ENCODE assay signal across 20 cellular contexts in the genomic region with DNA sequence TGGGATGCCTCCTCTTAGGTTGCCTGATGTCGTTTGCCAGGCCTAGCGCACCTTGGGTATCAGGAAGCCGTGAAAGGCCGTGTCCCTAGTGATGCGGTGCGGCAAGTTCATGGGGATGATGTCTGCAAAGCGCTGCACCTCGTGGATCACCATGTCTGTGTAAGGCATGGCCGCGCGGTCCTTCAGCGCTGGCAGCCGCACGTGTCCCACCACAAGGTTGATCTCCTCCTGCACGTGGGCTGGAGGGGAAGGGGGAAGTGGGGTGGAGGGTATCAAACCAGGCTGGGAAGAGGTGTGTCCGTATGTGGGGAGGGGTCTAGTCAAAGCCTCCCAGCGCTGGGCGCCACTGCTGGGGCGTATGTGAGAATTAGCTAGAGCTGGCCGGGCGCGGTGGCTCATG. TPM values are rescaled to one million over a fixed set of nuclear protein-coding genes. Genes with fewer than 3 reads are reported as not detected.
DNase-seq lines count a peak whose midpoint lies in the region; ATAC-seq and TF ChIP-seq lines count a peak whose summit lies in the region.
"Had no signal": no experiment of that assay in that cellular context is flagged by ENCODE, and none has a peak within 500 bp of the region (broad histone marks: within the 10 kb centered on the region; RNA-seq: fewer than 3 reads in every experiment).

No MANE protein-coding gene starts in this region.

- no peaks in the 10 kb centered on the region for H3K79me1 ChIP-seq in neuronal stem cell (ENCODE audit: low read depth, low read length)

- no peak for ATAC-seq in Right ventricle myocardium superior (ENCODE audit: poor library complexity)
- no peak for ATAC-seq in GM18858 (IDR thresholded peaks at IDR 0.05; ENCODE audit: unreplicated experiment)
- no peak for ATAC-seq in HG03520 (IDR thresholded peaks at IDR 0.05; ENCODE audit: unreplicated experiment)
- ATAC-seq: activated CD8-positive, alpha-beta T cell treated with anti-CD3 and anti-CD28 coated beads for 36 hours; Panc1 had no signal

- no peak overlapping the region for H2BK120ac ChIP-seq in neuronal stem cell (ENCODE audit: low read depth, low read length)

- no peak overlapping the region for H2BK5ac ChIP-seq in neuronal stem cell (ENCODE audit: low read length)

- no peak overlapping the region for H4K91ac ChIP-seq in neuronal stem cell (ENCODE audit: low read depth, low read length, poor library complexity)

- H3K27ac Mint-ChIP-seq in immature natural killer cell, result peak overlapping the region in 5 of 6 donors; percentile 32 to 98 (median 84)
- H3K27ac Mint-ChIP-seq in activated T-helper 2 cell treated with anti-CD3 and anti-CD28 coated beads, Interferon-gamma antibody, Interleukin-2, Interleukin-4, amounts not matched to agents 10 μg/mL and 5 μg/mL and 100 μg/mL, durations not matched to agents 14 hours and 24 hours and 36 hours, result no peak overlapping the region
- H3K27ac Mint-ChIP-seq: activated CD8-positive, alpha-beta T cell treated with anti-CD3 and anti-CD28 coated beads for 36 hours had no signal

- intact Hi-C loops in Right ventricle myocardium superior (cut with DNase I), result loop anchor here (5.0 kb wide), 1 partner anchor 160 kb away; no protein-coding TSS in a partner anchor
- intact Hi-C loops in activated T-helper 2 cell treated with anti-CD3 and anti-CD28 coated beads, Interferon-gamma antibody, Interleukin-2, Interleukin-4, amounts not matched to agents 10 μg/mL and 5 μg/mL and 100 μg/mL, durations not matched to agents 14 hours and 24 hours and 36 hours (cut with micrococcal nuclease), result no loop called here

- H3K4me1 ChIP-seq in cardiac muscle cell (ENCODE audit: low read depth), result peaks cover 17% of the 10 kb centered on the region
- H3K4me1 ChIP-seq in neuronal stem cell (ENCODE audit: control insufficient read depth in 2 of 2, insufficient read depth in 1 of 2, low read depth in 1 of 2, low read length in 2 of 2), result peaks cover 2 to 10% of the 10 kb centered on the region in 2 donors

- no peaks in the 10 kb centered on the region for H3K9me3 Mint-ChIP-seq in immature natural killer cell
- no peaks in the 10 kb centered on the region for H3K9me3 Mint-ChIP-seq in activated T-helper 2 cell treated with anti-CD3 and anti-CD28 coated beads, Interferon-gamma antibody, Interleukin-2, Interleukin-4, amounts not matched to agents 10 μg/mL and 5 μg/mL and 100 μg/mL, durations not matched to agents 14 hours and 24 hours and 36 hours
- H3K9me3 Mint-ChIP-seq: activated CD8-positive, alpha-beta T cell treated with anti-CD3 and anti-CD28 coated beads for 36 hours; CD4-positive, alpha-beta memory T cell; stimulated activated naive B cell treated with anti-CD40 and anti-IgM and Interleukin-4, amounts not matched to agents 10 μg/mL and 1 μg/mL and 100 μg/mL, for 72 hours had no signal

- H3K4me3 Mint-ChIP-seq in immature natural killer cell, result no peak overlapping the region
- H3K4me3 Mint-ChIP-seq in activated T-helper 2 cell treated with anti-CD3 and anti-CD28 coated beads, Interferon-gamma antibody, Interleukin-2, Interleukin-4, amounts not matched to agents 10 μg/mL and 5 μg/mL and 100 μg/mL, durations not matched to agents 14 hours and 24 hours and 36 hours (ENCODE audit: low read depth), result no peak overlapping the region
- H3K4me3 Mint-ChIP-seq: activated CD8-positive, alpha-beta T cell treated with anti-CD3 and anti-CD28 coated beads for 36 hours; stimulated activated naive B cell treated with anti-CD40 and anti-IgM and Interleukin-4, amounts not matched to agents 10 μg/mL and 1 μg/mL and 100 μg/mL, for 72 hours had no signal

- H3K4me3 ChIP-seq in cardiac muscle cell, result no peak overlapping the region
- no peak overlapping the region for H3K4me3 ChIP-seq in neuronal stem cell (ENCODE audit: low read length in 2 of 2)

- H3K27me3 ChIP-seq in cardiac muscle cell (no peaks in the 10 kb centered on the region), neuronal stem cell (ENCODE audit: control insufficient read depth in 3 of 3, insufficient read depth in 3 of 3, low read depth in 1 of 3, low read length in 3 of 3) (no peaks in the 10 kb centered on the region)

- WGBS in neuronal stem cell (ENCODE audit: extremely low coverage in 2 of 2, insufficient read length in 2 of 2, insufficient replicate concordance in 1 of 2), 2 donors, result no CpG with 5 or more reads among the region's 22 CpGs

- no peak overlapping the region for H2BK15ac ChIP-seq in neuronal stem cell (ENCODE audit: low read length)

- peak overlapping the region; percentile 59 for H3K18ac ChIP-seq in neuronal stem cell (ENCODE audit: low read length)

- H3K27ac ChIP-seq in cardiac muscle cell, result peak overlapping the region; percentile 95
- no peak overlapping the region for H3K27ac ChIP-seq in neuronal stem cell (replicated peaks; ENCODE audit: low read length)

- no peak for TF ChIP-seq CTCF in cardiac muscle cell (IDR thresholded peaks at IDR 0.05; ENCODE audit: low read depth, low read length)

- H3K9ac ChIP-seq in neuronal stem cell (ENCODE audit: low read depth, low read length, poor library complexity), result no peak overlapping the region

- H3K14ac ChIP-seq in neuronal stem cell (ENCODE audit: low read length), result no peak overlapping the region

- no peak overlapping the region for H4K8ac ChIP-seq in neuronal stem cell (ENCODE audit: low read depth, low read length)

- DNase-seq in cardiac muscle cell (ENCODE audit: low read depth in 1 of 2, low spot score in 1 of 2), result no peak
- DNase-seq in Right ventricle myocardium superior, result no peak
- DNase-seq in immature natural killer cell, result no peak
- DNase-seq in neuronal stem cell (ENCODE audit: low spot score), result no peak
- DNase-seq in ureter (ENCODE audit: low spot score), result peak; percentile 43
- no peak for DNase-seq in activated T-helper 2 cell treated with anti-CD3 and anti-CD28 coated beads, Interferon-gamma antibody, Interleukin-2, Interleukin-4, amounts not matched to agents 10 μg/mL and 5 μg/mL and 100 μg/mL, durations not matched to agents 14 hours and 24 hours and 36 hours (ENCODE audit: low spot score)
- DNase-seq: activated CD8-positive, alpha-beta T cell treated with anti-CD3 and anti-CD28 coated beads for 36 hours; activated effector memory CD4-positive, alpha-beta T cell treated with Interleukin-2 at 50 U/mL for 16 hours; aorta; CD4-positive, alpha-beta memory T cell; dermis blood vessel endothelial cell; NCI-H2107; NCI-H526 treated with DMSO at 0.1 percent for 48 hours; occipital lobe; stimulated activated naive B cell treated with anti-CD40 and anti-IgM and Interleukin-4, amounts not matched to agents 10 μg/mL and 1 μg/mL and 100 μg/mL, for 72 hours had no signal

- H2BK12ac ChIP-seq in neuronal stem cell (ENCODE audit: low read length), result no peak overlapping the region

- H3K23ac ChIP-seq in neuronal stem cell (ENCODE audit: low read depth, low read length, poor library complexity), result no peak overlapping the region

- H3K27me3 Mint-ChIP-seq in immature natural killer cell (ENCODE audit: low read depth in 3 of 3), result peaks cover 13 to 17% (median 15%) of the 10 kb centered on the region in 3 donors
- no peaks in the 10 kb centered on the region for H3K27me3 Mint-ChIP-seq in activated T-helper 2 cell treated with anti-CD3 and anti-CD28 coated beads, Interferon-gamma antibody, Interleukin-2, Interleukin-4, amounts not matched to agents 10 μg/mL and 5 μg/mL and 100 μg/mL, durations not matched to agents 14 hours and 24 hours and 36 hours (ENCODE audit: low read depth)
- H3K27me3 Mint-ChIP-seq: activated CD8-positive, alpha-beta T cell treated with anti-CD3 and anti-CD28 coated beads for 36 hours; CD4-positive, alpha-beta memory T cell; stimulated activated naive B cell treated with anti-CD40 and anti-IgM and Interleukin-4, amounts not matched to agents 10 μg/mL and 1 μg/mL and 100 μg/mL, for 72 hours had no signal

- H3K36me3 ChIP-seq in cardiac muscle cell (no peaks in the 10 kb centered on the region), neuronal stem cell (replicated peaks in 1 of 2; ENCODE audit: control insufficient read depth in 2 of 2, insufficient read depth in 2 of 2, low read length in 2 of 2) (peaks cover 3 to 5% of the 10 kb centered on the region in 2 donors)

- H3K36me3 Mint-ChIP-seq in immature natural killer cell, result peaks cover 0 to 3% (median 0%) of the 10 kb centered on the region in 3 donors
- peaks cover 6% of the 10 kb centered on the region for H3K36me3 Mint-ChIP-seq in activated T-helper 2 cell treated with anti-CD3 and anti-CD28 coated beads, Interferon-gamma antibody, Interleukin-2, Interleukin-4, amounts not matched to agents 10 μg/mL and 5 μg/mL and 100 μg/mL, durations not matched to agents 14 hours and 24 hours and 36 hours (ENCODE audit: low read depth)

- H2AK5ac ChIP-seq in neuronal stem cell (ENCODE audit: low read depth, low read length), result no peak overlapping the region

- H3K4me1 Mint-ChIP-seq in immature natural killer cell, result peaks cover 64 to 67% of the 10 kb centered on the region in 2 donors
- H3K4me1 Mint-ChIP-seq in activated T-helper 2 cell treated with anti-CD3 and anti-CD28 coated beads, Interferon-gamma antibody, Interleukin-2, Interleukin-4, amounts not matched to agents 10 μg/mL and 5 μg/mL and 100 μg/mL, durations not matched to agents 14 hours and 24 hours and 36 hours (ENCODE audit: low read depth), result peaks cover 23% of the 10 kb centered on the region

- no peak overlapping the region for H3K4ac ChIP-seq in neuronal stem cell (ENCODE audit: low read length)

- no peak overlapping the region for H3K4me2 ChIP-seq in neuronal stem cell (ENCODE audit: insufficient read depth, low read length, poor library complexity, severe bottlenecking)

- H3K9me3 ChIP-seq in cardiac muscle cell (ENCODE audit: low read depth) (no peaks in the 10 kb centered on the region), neuronal stem cell (replicated peaks in 1 of 2; ENCODE audit: control insufficient read depth in 2 of 2, insufficient read depth in 1 of 2, low read depth in 1 of 2, low read length in 2 of 2) (peaks cover 0 to 2% of the 10 kb centered on the region in 2 donors)

- H2AFZ ChIP-seq in neuronal stem cell (ENCODE audit: low read length), result no peak overlapping the region

RNA-seq across cellular contexts. Expression of a gene that starts 23.2 kb away (rescaled TPM):
- total RNA-seq in cardiac muscle cell (99.5 and 109 TPM in 2 replicates), Right ventricle myocardium superior (65.4 TPM), ureter (79.3 TPM)
- polyA plus RNA-seq in cardiac muscle cell (96.4 and 122 TPM in 2 replicates), immature natural killer cell (100 to 1,000 TPM in 2 of 3 donors, 10 to 100 TPM in 1; 88.4 to 124 (median 101) TPM)
- polyA plus RNA-seq in neuronal stem cell (2013, experiment 1 of 2), result 66.3 TPM
- 59.8 TPM for polyA plus RNA-seq in neuronal stem cell (2013, experiment 2 of 2)
- total RNA-seq in activated T-helper 2 cell treated with anti-CD3 and anti-CD28 coated beads, Interferon-gamma antibody, Interleukin-2, Interleukin-4, amounts not matched to agents 10 μg/mL and 5 μg/mL and 100 μg/mL, durations not matched to agents 14 hours and 24 hours and 36 hours, result 98.5 and 104 TPM in 2 replicates

RNA-seq across cellular contexts. Expression of a gene that starts 28.1 kb away (rescaled TPM):
- total RNA-seq in cardiac muscle cell (0.42 TPM in 1 of 2 replicates, not detected in the other), Right ventricle myocardium superior (0.27 TPM), ureter (not detected)
- polyA plus RNA-seq in cardiac muscle cell (0.25 TPM in 1 of 2 replicates, not detected in the other), immature natural killer cell (under 1 TPM in 1 of 3 donors, not detected in 2; 0.48 TPM)
- 0.07 TPM for polyA plus RNA-seq in neuronal stem cell (2013, experiment 1 of 2)
- 0.03 TPM for polyA plus RNA-seq in neuronal stem cell (2013, experiment 2 of 2)
- total RNA-seq in activated T-helper 2 cell treated with anti-CD3 and anti-CD28 coated beads, Interferon-gamma antibody, Interleukin-2, Interleukin-4, amounts not matched to agents 10 μg/mL and 5 μg/mL and 100 μg/mL, durations not matched to agents 14 hours and 24 hours and 36 hours, result not detected in 2 replicates
- total RNA-seq: A673, aorta, Daoy, dermis blood vessel endothelial cell, occipital lobe had no signal
- polyA plus RNA-seq: CD4-positive, alpha-beta memory T cell had no signal

RNA-seq across cellular contexts. Expression of a gene that starts 44.1 kb away (rescaled TPM):
- total RNA-seq in cardiac muscle cell (15.8 and 21.8 TPM in 2 replicates), Right ventricle myocardium superior (12.6 TPM), ureter (45.3 TPM)
- polyA plus RNA-seq in cardiac muscle cell (21.3 and 38.9 TPM in 2 replicates), immature natural killer cell (100 to 1,000 TPM; 129 to 151 (median 150) TPM)
- polyA plus RNA-seq in neuronal stem cell (2013, experiment 1 of 2), result 15.1 TPM
- polyA plus RNA-seq in neuronal stem cell (2013, experiment 2 of 2), result 14.9 TPM
- total RNA-seq in activated T-helper 2 cell treated with anti-CD3 and anti-CD28 coated beads, Interferon-gamma antibody, Interleukin-2, Interleukin-4, amounts not matched to agents 10 μg/mL and 5 μg/mL and 100 μg/mL, durations not matched to agents 14 hours and 24 hours and 36 hours, result 50.1 and 50.4 TPM in 2 replicates

RNA-seq across cellular contexts. Expression of a gene that starts 46.8 kb away (rescaled TPM):
- not detected in 2 replicates for total RNA-seq in cardiac muscle cell
- polyA plus RNA-seq in cardiac muscle cell, result not detected in 2 replicates
- total RNA-seq in Right ventricle myocardium superior, result not detected
- polyA plus RNA-seq in immature natural killer cell, result not detected
- 0.15 TPM for polyA plus RNA-seq in neuronal stem cell (2013, experiment 1 of 2)
- polyA plus RNA-seq in neuronal stem cell (2013, experiment 2 of 2), result 0.32 TPM
- not detected for total RNA-seq in ureter
- total RNA-seq in activated T-helper 2 cell treated with anti-CD3 and anti-CD28 coated beads, Interferon-gamma antibody, Interleukin-2, Interleukin-4, amounts not matched to agents 10 μg/mL and 5 μg/mL and 100 μg/mL, durations not matched to agents 14 hours and 24 hours and 36 hours, result 0.69 TPM in 1 of 2 replicates, not detected in the other
- total RNA-seq: activated CD8-positive, alpha-beta T cell treated with anti-CD3 and anti-CD28 coated beads for 36 hours; Daoy; occipital lobe had no signal
- polyA plus RNA-seq: aorta; CD4-positive, alpha-beta memory T cell had no signal

RNA-seq across cellular contexts. Expression of a gene that starts 59.9 kb away (rescaled TPM):
- total RNA-seq in cardiac muscle cell (not detected in 2 replicates), Right ventricle myocardium superior (not detected), ureter (not detected)
- polyA plus RNA-seq in cardiac muscle cell (not detected in 2 replicates), immature natural killer cell (not detected)
- not detected for polyA plus RNA-seq in neuronal stem cell (2013, experiment 1 of 2)
- polyA plus RNA-seq in neuronal stem cell (2013, experiment 2 of 2), result not detected
- total RNA-seq in activated T-helper 2 cell treated with anti-CD3 and anti-CD28 coated beads, Interferon-gamma antibody, Interleukin-2, Interleukin-4, amounts not matched to agents 10 μg/mL and 5 μg/mL and 100 μg/mL, durations not matched to agents 14 hours and 24 hours and 36 hours, result not detected in 2 replicates
- total RNA-seq: A673; activated CD8-positive, alpha-beta T cell treated with anti-CD3 and anti-CD28 coated beads for 36 hours; aorta; CD4-positive, alpha-beta memory T cell; Daoy; dermis blood vessel endothelial cell had no signal
- polyA plus RNA-seq: aorta; CD4-positive, alpha-beta memory T cell had no signal
